ENCODE assay signal across 9 cellular contexts in the genomic region with DNA sequence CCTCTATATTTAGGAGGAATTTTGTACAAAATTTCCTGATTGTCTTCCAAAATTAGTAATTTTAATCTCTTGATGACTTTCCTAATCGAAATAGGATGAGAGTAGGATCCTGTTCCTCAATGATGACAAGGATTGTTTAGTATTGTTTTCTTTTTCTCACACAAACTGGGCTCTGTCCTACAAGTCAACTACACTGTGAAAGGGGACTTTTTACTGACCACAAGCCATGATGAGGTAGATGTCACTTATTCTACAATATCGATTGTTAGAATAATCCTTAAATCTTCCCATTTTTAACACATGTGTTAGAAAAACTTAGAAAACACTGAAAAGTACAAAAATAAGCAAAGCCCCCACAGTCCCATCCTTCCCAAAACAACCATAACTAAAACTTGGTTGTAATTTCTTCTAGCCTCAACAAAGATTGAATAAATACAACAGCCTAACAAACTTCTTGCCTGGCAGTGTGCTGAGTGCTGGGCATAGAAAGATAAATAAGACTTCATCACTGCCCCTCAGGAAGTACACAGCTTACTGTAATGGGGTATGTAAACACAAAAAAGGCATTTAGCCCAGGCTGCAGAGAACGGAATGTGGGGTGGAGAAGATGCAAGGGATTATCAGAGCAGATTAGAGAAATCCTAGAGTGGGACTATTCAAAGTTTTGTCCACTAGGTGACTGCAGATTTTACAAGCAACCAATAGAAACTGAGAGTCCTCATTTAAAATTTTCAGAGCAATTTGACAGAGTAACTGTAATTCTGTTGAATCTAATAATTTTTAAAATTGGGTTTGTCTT. TPM values are rescaled to one million over a fixed set of nuclear protein-coding genes. Genes with fewer than 3 reads are reported as not detected.
DNase-seq lines count a peak whose midpoint lies in the region; ATAC-seq and TF ChIP-seq lines count a peak whose summit lies in the region.
"Had no signal": no experiment of that assay in that cellular context is flagged by ENCODE, and none has a peak within 500 bp of the region (broad histone marks: within the 10 kb centered on the region; RNA-seq: fewer than 3 reads in every experiment).

No MANE protein-coding gene starts in this region.

- peaks cover 6% of the 10 kb centered on the region for H3K4me1 Mint-ChIP-seq in activated CD4-positive, alpha-beta T cell treated with anti-CD3 and anti-CD28 coated beads, Interleukin-2, amount 10 ng/mL, durations not matched to agents 24 days and 14 days

- ATAC-seq in heart right ventricle (peak in 2 of 8 donors; percentile 7 to 11), Right ventricle myocardium superior (ENCODE audit: poor library complexity) (no peak), right cardiac atrium (peak in 1 of 2 donors; percentile 18), upper lobe of right lung (peak; percentile 15)

- H3K4me1 ChIP-seq in heart right ventricle (peaks cover 0 to 45% (median 26%) of the 10 kb centered on the region in 9 donors), SJSA1 (replicated peaks) (peaks cover 43% of the 10 kb centered on the region), right cardiac atrium (ENCODE audit: control insufficient read depth, insufficient read depth, low read length) (peaks cover 2% of the 10 kb centered on the region), upper lobe of right lung (peaks cover 9% of the 10 kb centered on the region)

- H3K36me3 ChIP-seq in heart right ventricle = no peaks in the 10 kb centered on the region
- no peaks in the 10 kb centered on the region for H3K36me3 ChIP-seq in SJSA1
- no peaks in the 10 kb centered on the region for H3K36me3 ChIP-seq in upper lobe of right lung

- no peak for DNase-seq in heart right ventricle
- DNase-seq in Right ventricle myocardium superior = no peak
- peak; percentile 71 to 84 for DNase-seq in SJSA1 (ENCODE audit: low read depth in 1 of 2, low spot score in 2 of 2)
- DNase-seq in right cardiac atrium = no peak
- DNase-seq in upper lobe of right lung = no peak
- no peak for DNase-seq in SKM-1 (lab: John Stamatoyannopoulos, UW; ENCODE audit: unreplicated experiment)
- DNase-seq in NCI-H1694 (lab: John Stamatoyannopoulos, UW) = no peak
- DNase-seq in activated CD4-positive, alpha-beta T cell treated with anti-CD3 and anti-CD28 coated beads, Interleukin-2, amount 10 ng/mL, durations not matched to agents 24 days and 14 days = no peak
- DNase-seq: CD4-positive, CD25-positive, alpha-beta regulatory T cell had no signal

- H3K27ac Mint-ChIP-seq in activated CD4-positive, alpha-beta T cell treated with anti-CD3 and anti-CD28 coated beads, Interleukin-2, amount 10 ng/mL, durations not matched to agents 24 days and 14 days = no peak overlapping the region

- no peak overlapping the region for H3K4me3 Mint-ChIP-seq in activated CD4-positive, alpha-beta T cell treated with anti-CD3 and anti-CD28 coated beads, Interleukin-2, amount 10 ng/mL, durations not matched to agents 24 days and 14 days

- peaks cover 10% of the 10 kb centered on the region for H3K27me3 Mint-ChIP-seq in activated CD4-positive, alpha-beta T cell treated with anti-CD3 and anti-CD28 coated beads, Interleukin-2, amount 10 ng/mL, durations not matched to agents 24 days and 14 days
- H3K27me3 Mint-ChIP-seq: CD4-positive, CD25-positive, alpha-beta regulatory T cell had no signal

- intact Hi-C loops in heart right ventricle (cut with DNase I) (loop anchor here in 3 of 10 donors (2.0 to 5.0 kb wide), 2 partner anchors 34 to 35 kb away; a partner anchor contains a TSS), Right ventricle myocardium superior (cut with DNase I) (loop anchor here (2.0 kb wide), 1 partner anchor 34 kb away; no protein-coding TSS in a partner anchor), right cardiac atrium (cut with DNase I) (loop anchor here in 1 of 4 donors (5.0 kb wide), 1 partner anchor 35 kb away; a partner anchor contains a TSS), upper lobe of right lung (cut with DNase I) (no loop called here)
- intact Hi-C loops in activated CD4-positive, alpha-beta T cell treated with anti-CD3 and anti-CD28 coated beads, Interleukin-2, amount 10 ng/mL, durations not matched to agents 24 days and 14 days (cut with micrococcal nuclease) = no loop called here

- 37 to 43% methylated on average over 3 of the region's 3 CpGs for WGBS in heart right ventricle, 2 donors
- 26% methylated on average over 3 of the region's 3 CpGs for WGBS in right cardiac atrium

- H3K9me3 Mint-ChIP-seq in activated CD4-positive, alpha-beta T cell treated with anti-CD3 and anti-CD28 coated beads, Interleukin-2, amount 10 ng/mL, durations not matched to agents 24 days and 14 days = no peaks in the 10 kb centered on the region
- H3K9me3 Mint-ChIP-seq: CD4-positive, CD25-positive, alpha-beta regulatory T cell had no signal

- peaks cover 0 to 6% (median 0%) of the 10 kb centered on the region in 11 donors for H3K9me3 ChIP-seq in heart right ventricle
- no peaks in the 10 kb centered on the region for H3K9me3 ChIP-seq in SJSA1 (replicated peaks)
- H3K9me3 ChIP-seq in right cardiac atrium (ENCODE audit: control insufficient read depth, low read length) = no peaks in the 10 kb centered on the region
- no peaks in the 10 kb centered on the region for H3K9me3 ChIP-seq in upper lobe of right lung

- TF ChIP-seq CTCF in heart right ventricle (IDR thresholded peaks at IDR 0.05) = peak in 3 of 9 donors; percentile 7 to 18 (median 14)
- TF ChIP-seq CTCF in upper lobe of right lung (IDR thresholded peaks at IDR 0.05) = peak; percentile 26

- H3K36me3 Mint-ChIP-seq in activated CD4-positive, alpha-beta T cell treated with anti-CD3 and anti-CD28 coated beads, Interleukin-2, amount 10 ng/mL, durations not matched to agents 24 days and 14 days (ENCODE audit: low read depth) = no peaks in the 10 kb centered on the region
- H3K36me3 Mint-ChIP-seq: CD4-positive, CD25-positive, alpha-beta regulatory T cell had no signal

- H3K27ac ChIP-seq in heart right ventricle (peak overlapping the region; percentile 19 to 97 (median 90)), SJSA1 (peak overlapping the region; percentile 99), right cardiac atrium (ENCODE audit: low read length) (peak overlapping the region; percentile 72), upper lobe of right lung (peak overlapping the region; percentile 40)

- H3K27me3 ChIP-seq in heart right ventricle (no peaks in the 10 kb centered on the region), SJSA1 (replicated peaks) (no peaks in the 10 kb centered on the region), right cardiac atrium (ENCODE audit: control insufficient read depth, insufficient read depth) (no peaks in the 10 kb centered on the region), upper lobe of right lung (no peaks in the 10 kb centered on the region)

- H3K4me3 ChIP-seq in heart right ventricle (peak overlapping the region in 4 of 10 donors; percentile 27 to 45 (median 40)), SJSA1 (no peak overlapping the region), right cardiac atrium (ENCODE audit: low read length) (no peak overlapping the region), upper lobe of right lung (no peak overlapping the region)

RNA-seq across cellular contexts. Expression of a gene that starts 35.6 kb away (rescaled TPM):
- total RNA-seq in heart right ventricle (10 to 100 TPM; 17.2 to 73.1 (median 38.9) TPM), Right ventricle myocardium superior (15.9 TPM), right cardiac atrium (10 to 100 TPM; 36.5 to 43.6 (median 38.1) TPM), upper lobe of right lung (29.2 TPM)
- polyA plus RNA-seq in heart right ventricle (10 to 100 TPM; 11.8 to 15.1 TPM), right cardiac atrium (22.6 TPM)
- total RNA-seq in SJSA1 (2014; rRNA removed; shearing (Covaris generic)) = 11.3 and 11.9 TPM in 2 replicates
- total RNA-seq in activated CD4-positive, alpha-beta T cell treated with anti-CD3 and anti-CD28 coated beads, Interleukin-2, amount 10 ng/mL, durations not matched to agents 24 days and 14 days = 16.4 and 18.7 TPM in 2 replicates

Comparison
In these comparisons a context has a peak if more than half of its experiments do, and no peak if none do; other contexts are left out.
1. DNase-seq: peak in SJSA1 (2 of 2); none in heart right ventricle (0 of 2), Right ventricle myocardium superior (single experiment), right cardiac atrium (0 of 3), upper lobe of right lung (single experiment), SKM-1 (single experiment), NCI-H1694 (single experiment) and activated CD4-positive, alpha-beta T cell treated with anti-CD3 and anti-CD28 coated beads, Interleukin-2, amount 10 ng/mL, durations not matched to agents 24 days and 14 days (single experiment).
2. H3K27ac ChIP-seq: peak in every context shown above with its lines; median percentile 99 in SJSA1; 90 in heart right ventricle; 72 in right cardiac atrium; 40 in upper lobe of right lung.